17 cellular contexts compared by ENCODE assay signal in the genomic region with DNA sequence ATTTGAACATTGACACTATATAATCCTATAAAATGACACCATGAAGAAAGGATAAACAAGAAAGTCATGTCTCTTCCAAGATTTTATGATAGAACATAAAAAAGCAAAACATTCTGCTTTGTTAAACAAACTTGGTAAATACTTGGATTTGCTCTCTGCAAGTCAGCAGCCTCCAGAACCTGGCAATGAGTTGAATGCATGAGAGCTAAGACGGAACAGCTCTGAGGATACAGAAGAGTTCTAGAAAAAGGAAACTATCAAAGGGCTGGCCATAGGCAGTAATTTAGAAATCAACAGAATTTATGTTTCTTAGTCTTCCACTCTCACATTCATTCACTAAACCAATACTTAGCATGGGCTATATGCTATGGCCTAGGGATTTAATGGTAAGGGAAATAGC.
"Had no signal": no experiment of that assay in that cellular context is flagged by ENCODE, and none has a peak within 500 bp of the region (broad histone marks: within the 10 kb centered on the region; RNA-seq: fewer than 3 reads in every experiment).

No MANE protein-coding gene starts in this region.

- H3K27ac Mint-ChIP-seq: activated CD4-positive, alpha-beta T cell treated with anti-CD3 and anti-CD28 coated beads, Interleukin-2, amount 10 ng/mL, durations not matched to agents 7 days and 5 days; activated naive CD8-positive, alpha-beta T cell treated with anti-CD3 and anti-CD28 coated beads, Interleukin-2, amount 50 U/mL, for 24 hours; activated T-helper 1 cell treated with anti-CD3 and anti-CD28 coated beads, Interleukin-12 subunit alpha, Interleukin-12 subunit beta, Interleukin-2, Interleukin-4 antibody, amounts not matched to agents 30 ng/mL and 10 ng/mL and 1 ng/mL, durations not matched to agents 14 hours and 24 hours and 36 hours; naive B cell; neural progenitor cell had no signal

- H3K36me3 Mint-ChIP-seq: naive B cell, neural progenitor cell had no signal

- H3K4me1 ChIP-seq: ascending aorta, neural progenitor cell, SJSA1 had no signal

- H3K4me3 ChIP-seq: ascending aorta, esophagus muscularis mucosa, neural progenitor cell, ovary, SJSA1 had no signal

- H3K36me3 ChIP-seq: ascending aorta, esophagus muscularis mucosa, ovary, SJSA1 had no signal

- H3K9me3 ChIP-seq: ovary, SJSA1 had no signal

- ATAC-seq: activated naive CD8-positive, alpha-beta T cell treated with anti-CD3 and anti-CD28 coated beads, Interleukin-2, amount 50 U/mL, for 24 hours had no signal

- H3K4me3 Mint-ChIP-seq: activated CD4-positive, alpha-beta T cell treated with anti-CD3 and anti-CD28 coated beads, Interleukin-2, amount 10 ng/mL, durations not matched to agents 7 days and 5 days; activated naive CD8-positive, alpha-beta T cell treated with anti-CD3 and anti-CD28 coated beads, Interleukin-2, amount 50 U/mL, for 24 hours; activated T-helper 1 cell treated with anti-CD3 and anti-CD28 coated beads, Interleukin-12 subunit alpha, Interleukin-12 subunit beta, Interleukin-2, Interleukin-4 antibody, amounts not matched to agents 30 ng/mL and 10 ng/mL and 1 ng/mL, durations not matched to agents 14 hours and 24 hours and 36 hours; neural progenitor cell had no signal

- H3K27ac ChIP-seq: neural progenitor cell, ovary, SJSA1 had no signal

- H3K27me3 ChIP-seq: ascending aorta, esophagus muscularis mucosa, neural progenitor cell, ovary, SJSA1 had no signal

- H3K4me1 Mint-ChIP-seq: activated CD4-positive, alpha-beta T cell treated with anti-CD3 and anti-CD28 coated beads, Interleukin-2, amount 10 ng/mL, durations not matched to agents 7 days and 5 days; activated naive CD8-positive, alpha-beta T cell treated with anti-CD3 and anti-CD28 coated beads, Interleukin-2, amount 50 U/mL, for 24 hours; naive B cell; neural progenitor cell had no signal

- H3K27me3 Mint-ChIP-seq: activated CD4-positive, alpha-beta T cell treated with anti-CD3 and anti-CD28 coated beads, Interleukin-2, amount 10 ng/mL, durations not matched to agents 7 days and 5 days; activated naive CD8-positive, alpha-beta T cell treated with anti-CD3 and anti-CD28 coated beads, Interleukin-2, amount 50 U/mL, for 24 hours; naive B cell had no signal

- DNase-seq: activated CD4-positive, alpha-beta T cell treated with anti-CD3 and anti-CD28 coated beads, Interleukin-2, amount 10 ng/mL, durations not matched to agents 7 days and 5 days; activated CD8-positive, alpha-beta memory T cell treated with anti-CD3 and anti-CD28 coated beads for 24 hours; activated naive CD4-positive, alpha-beta T cell; activated naive CD8-positive, alpha-beta T cell treated with anti-CD3 and anti-CD28 coated beads, Interleukin-2, amount 50 U/mL, for 24 hours; foreskin fibroblast; naive B cell; retina; small intestine; stimulated activated CD4-positive, alpha-beta T cell treated with anti-CD3 and anti-CD28 coated beads, Interleukin-4, amount 100 ng/mL, for 4 hours; stimulated activated CD8-positive, alpha-beta memory T cell treated with anti-CD3 and anti-CD28 coated beads, Interleukin-4, amount 100 ng/mL, for 48 hours; stimulated activated naive CD4-positive, alpha-beta T cell treated with Interleukin-2 at 50 U/mL for 16 hours had no signal
